In genomic region chr6:134995536-134995935, GRCh38 we compare ENCODE assay signal across 1 cellular context.
TF ChIP-seq lines count a peak whose summit lies in the region.

No MANE protein-coding gene starts in this region.

TF ChIP-seq in K562, 482 proteins besides CTCF, POLR2A, EP300 and RAD21 (continued from another document):
- TF ChIP-seq ARID4B (CRISPR knock-in tag; IDR thresholded peaks at IDR 0.05) (no peak), CEBPG (CRISPR knock-in tag; IDR thresholded peaks at IDR 0.05) (no peak), CEBPG (tag; conservative IDR thresholded peaks at IDR 0.05 in 1 of 2, IDR thresholded peaks at IDR 0.05 in 1 of 2) (peak; percentile 84 to 93), SP1 (CRISPR knock-in tag; IDR thresholded peaks at IDR 0.05) (no peak), NFIX (CRISPR knock-in tag; IDR thresholded peaks at IDR 0.05; ENCODE audit: low read depth) (peak; percentile 59; the same call in 1 of the 2 replicates), TAF7 (tag; IDR thresholded peaks at IDR 0.05) (no peak), MTA1 (IDR thresholded peaks at IDR 0.05; ENCODE audit: borderline replicate concordance) (no peak), HIVEP1 (CRISPR knock-in tag; IDR thresholded peaks at IDR 0.05) (no peak), IRF9 (tag; IDR thresholded peaks at IDR 0.05) (peak; percentile 47; the same call in 1 of the 2 replicates), CBFA2T2 (conservative IDR thresholded peaks at IDR 0.05) (no peak), ZNF324 (CRISPR knock-in tag; IDR thresholded peaks at IDR 0.05) (no peak), ZNF778 (CRISPR knock-in tag; IDR thresholded peaks at IDR 0.05) (no peak), YY1 (IDR thresholded peaks at IDR 0.05; ENCODE audit: borderline replicate concordance in 1 of 3, control insufficient read depth in 1 of 3, extremely low read depth in 1 of 3, insufficient read depth in 3 of 3, insufficient read length in 1 of 3, insufficient replicate concordance in 2 of 3, low read depth in 1 of 3, low read length in 2 of 3) (no peak), VEZF1 (CRISPR knock-in tag; IDR thresholded peaks at IDR 0.05) (no peak), ZEB2 (IDR thresholded peaks at IDR 0.05) (no peak), ATF4 (CRISPR knock-in tag; IDR thresholded peaks at IDR 0.05) (no peak), RREB1 (CRISPR knock-in tag; IDR thresholded peaks at IDR 0.05) (no peak), RAD51 (IDR thresholded peaks at IDR 0.05; ENCODE audit: borderline replicate concordance, low read depth) (no peak), ZBTB33 (CRISPR knock-in tag; IDR thresholded peaks at IDR 0.05) (no peak), CEBPB (tag; IDR thresholded peaks at IDR 0.05) (peak; percentile 82), ZBTB17 (CRISPR knock-in tag; IDR thresholded peaks at IDR 0.05) (no peak), ATF3 (IDR thresholded peaks at IDR 0.05) (peak; percentile 74), ATF3 (CRISPR knock-in tag; conservative IDR thresholded peaks at IDR 0.05) (no peak), NCOR1 (IDR thresholded peaks at IDR 0.05) (no peak), ZBTB9 (CRISPR knock-in tag; IDR thresholded peaks at IDR 0.05) (no peak), EZH2 (IDR thresholded peaks at IDR 0.05; ENCODE audit: borderline replicate concordance, low read depth, low read length) (no peak), MCM3 (IDR thresholded peaks at IDR 0.05) (no peak), COPS2 (conservative IDR thresholded peaks at IDR 0.05) (no peak), CREM (IDR thresholded peaks at IDR 0.05; ENCODE audit: low read depth) (no peak), ZC3H11A (IDR thresholded peaks at IDR 0.05; ENCODE audit: low read depth, low read length) (no peak), ELF2 (CRISPR knock-in tag; IDR thresholded peaks at IDR 0.05) (no peak), THAP12 (CRISPR knock-in tag; IDR thresholded peaks at IDR 0.05) (no peak), NFE2 (IDR thresholded peaks at IDR 0.05; ENCODE audit: low read depth) (no peak), ZBTB49 (CRISPR knock-in tag; IDR thresholded peaks at IDR 0.05; ENCODE audit: borderline replicate concordance) (no peak), POLR2B (IDR thresholded peaks at IDR 0.05; ENCODE audit: low read depth, partially characterized antibody) (no peak)
